Comparison of ENCODE assay signal across 9 cellular contexts in genomic region chr18:77108001-77108692, GRCh38. TPM values are rescaled to one million over a fixed set of nuclear protein-coding genes. Genes with fewer than 3 reads are reported as not detected.
DNase-seq lines count a peak whose midpoint lies in the region; ATAC-seq, FAIRE-seq and TF ChIP-seq lines count a peak whose summit lies in the region.
"Had no signal": no experiment of that assay in that cellular context is flagged by ENCODE, and none has a peak within 500 bp of the region (broad histone marks: within the 10 kb centered on the region; RNA-seq: fewer than 3 reads in every experiment).

No MANE protein-coding gene starts in this region.

- peak overlapping the region; percentile 79 to 81 for H3K4me3 Mint-ChIP-seq in effector memory CD8-positive, alpha-beta T cell
- H3K4me3 Mint-ChIP-seq in nephron progenitor cell = peak overlapping the region; percentile 13

- DNase-seq in A172 (ENCODE audit: low spot score) (peak; percentile 66), GM12891 (ENCODE audit: insufficient read length, low spot score) (no peak), RPMI7951 (ENCODE audit: low read depth) (peak; percentile 92), nephron progenitor cell (no peak), GDM1 (lab: John Stamatoyannopoulos, UW) (no peak), posterior vena cava (ENCODE audit: low spot score) (no peak)
- peak in 1 of 3 experiments; percentile 41 for DNase-seq in effector memory CD8-positive, alpha-beta T cell

- peak; percentile 58 for ATAC-seq in HG02885 (IDR thresholded peaks at IDR 0.05; ENCODE audit: poor library complexity, unreplicated experiment)
- ATAC-seq in effector memory CD8-positive, alpha-beta T cell (replicated peaks) = peak; percentile 45

- peak; percentile 90 for FAIRE-seq in GM12891 (lab: Jason Lieb, UNC)
- FAIRE-seq: H1 had no signal

- H3K27ac Mint-ChIP-seq in effector memory CD8-positive, alpha-beta T cell = peak overlapping the region; percentile 94 to 98
- peak overlapping the region; percentile 86 for H3K27ac Mint-ChIP-seq in nephron progenitor cell

- intact Hi-C loops in posterior vena cava (cut with DNase I) = no loop called here

- H3K36me3 Mint-ChIP-seq in effector memory CD8-positive, alpha-beta T cell (ENCODE audit: insufficient read depth) = peaks cover 80% of the 10 kb centered on the region
- H3K36me3 Mint-ChIP-seq in nephron progenitor cell (ENCODE audit: low read depth) = no peaks in the 10 kb centered on the region

- TF ChIP-seq POLR2A in GM12891 (IDR thresholded peaks at IDR 0.05; ENCODE audit: low read depth, low read length) = no peak

- no peak for TF ChIP-seq CTCF in nephron progenitor cell (IDR thresholded peaks at IDR 0.05)

- no peaks in the 10 kb centered on the region for H3K27me3 Mint-ChIP-seq in effector memory CD8-positive, alpha-beta T cell
- H3K27me3 Mint-ChIP-seq in nephron progenitor cell (ENCODE audit: low read depth, poor library complexity) = peaks cover 19% of the 10 kb centered on the region

- peaks cover 75 to 80% of the 10 kb centered on the region in 2 donors for H3K4me1 Mint-ChIP-seq in effector memory CD8-positive, alpha-beta T cell (ENCODE audit: low read depth in 2 of 2)
- H3K4me1 Mint-ChIP-seq in nephron progenitor cell = peaks cover 74% of the 10 kb centered on the region

- no peaks in the 10 kb centered on the region for H3K9me3 Mint-ChIP-seq in effector memory CD8-positive, alpha-beta T cell
- no peaks in the 10 kb centered on the region for H3K9me3 Mint-ChIP-seq in nephron progenitor cell

TF ChIP-seq in GM12891, 5 proteins besides CTCF, POLR2A, EP300 and RAD21:
- TF ChIP-seq TAF1 (IDR thresholded peaks at IDR 0.05; ENCODE audit: low read depth, low read length) (no peak), POU2F2 (IDR thresholded peaks at IDR 0.05; ENCODE audit: low read depth, low read length) (no peak)

RNA-seq across cellular contexts. Expression of gene MBP, which starts 24.4 kb away (rescaled TPM):
- not detected in 2 replicates for total RNA-seq in A172 (2014; rRNA removed; shearing (Covaris generic))
- 16.8 TPM for polyA plus RNA-seq in GM12891 (2012; ENCODE audit: low read depth, missing spikeins)
- 9.5 and 15.6 TPM in 2 replicates for total RNA-seq in RPMI7951 (2014; rRNA removed; shearing (Covaris generic))
- total RNA-seq in posterior vena cava = 10 to 100 TPM; 41.6 to 42.1 TPM

Comparison
In these comparisons a context has a peak if more than half of its experiments do, and no peak if none do; other contexts are left out.
1. DNase-seq: peak in A172 (single experiment) and RPMI7951 (single experiment); none in GM12891 (single experiment), nephron progenitor cell (single experiment), GDM1 (single experiment) and posterior vena cava (single experiment).
2. RNA of gene MBP, which starts 24.4 kb away (total RNA-seq): 41.6 to 42.1 TPM in posterior vena cava and 9.5 to 15.6 TPM in RPMI7951; not detected in A172; every median in the first group is over 10 times any median in the second.